In genomic region chr9:115556432-115556831, GRCh38 we compare ENCODE assay signal across 7 cellular contexts.
"Had no signal": no experiment of that assay in that cellular context is flagged by ENCODE, and none has a peak within 500 bp of the region (broad histone marks: within the 10 kb centered on the region; RNA-seq: fewer than 3 reads in every experiment).

No MANE protein-coding gene starts in this region.

- H3K4me1 ChIP-seq: HAP-1 had no signal

- FAIRE-seq: HepG2 had no signal

- H3K27me3 Mint-ChIP-seq: IgD-negative memory B cell had no signal

- ATAC-seq: HCT116, HepG2 had no signal

- H3K4me3 ChIP-seq: HAP-1 had no signal

- H3K36me3 Mint-ChIP-seq: IgD-negative memory B cell had no signal

- DNase-seq: GOT3, H7, KG1 had no signal

- H3K9me3 ChIP-seq: HAP-1 had no signal

- H3K4me1 Mint-ChIP-seq: IgD-negative memory B cell had no signal

- H3K36me3 ChIP-seq: HAP-1 had no signal

- H3K27ac Mint-ChIP-seq: IgD-negative memory B cell had no signal

- H3K4me3 Mint-ChIP-seq: IgD-negative memory B cell had no signal
